ENCODE assay signal across 20 cellular contexts in the genomic region with DNA sequence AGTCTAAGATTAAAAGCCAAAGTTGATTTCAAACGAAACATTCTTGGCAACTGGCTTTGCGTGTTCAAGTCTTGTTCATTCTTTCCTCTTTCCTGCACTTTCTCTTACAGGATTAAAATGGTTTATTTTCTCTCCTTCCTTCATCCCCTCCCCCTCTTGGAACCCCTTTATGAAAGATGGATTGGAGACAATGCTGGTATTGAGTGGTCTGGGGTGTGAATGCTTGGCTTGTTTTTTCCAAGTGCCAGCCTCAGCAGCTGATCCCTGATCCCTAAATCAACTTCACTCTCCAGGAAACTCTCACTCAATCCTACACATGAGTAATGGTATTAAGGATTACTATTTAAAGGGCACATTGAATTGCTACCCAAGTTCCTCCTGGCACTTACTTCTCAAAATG. TPM values are rescaled to one million over a fixed set of nuclear protein-coding genes. Genes with fewer than 3 reads are reported as not detected.
A peak's percentile ranks its signal among the peaks of the same experiment; 100 is the strongest.
DNase-seq lines count a peak whose midpoint lies in the region; ATAC-seq, FAIRE-seq and TF ChIP-seq lines count a peak whose summit lies in the region.
"Had no signal": no experiment of that assay in that cellular context is flagged by ENCODE, and none has a peak within 500 bp of the region (broad histone marks: within the 10 kb centered on the region; RNA-seq: fewer than 3 reads in every experiment).

No MANE protein-coding gene starts in this region.

- no peak for FAIRE-seq in H1 (lab: Jason Lieb, UNC)
- FAIRE-seq: A204.1 had no signal

- no peaks in the 10 kb centered on the region for H3K79me1 ChIP-seq in H1 (ENCODE audit: low read depth, low read length)

- H3K4me3 ChIP-seq in H1 (ENCODE audit: extremely low read depth in 1 of 4, insufficient read depth in 2 of 4, low read depth in 3 of 4, low read length in 4 of 4) (peak overlapping the region in 2 of 4 experiments; percentile 49 to 94; a peak in 2 of 8 replicates), mammary epithelial cell (replicated peaks in 1 of 3; ENCODE audit: insufficient read depth in 1 of 3, low read depth in 2 of 3, low read length in 3 of 3) (no peak overlapping the region)
- H3K4me3 ChIP-seq: BLaER1 treated with 17β-estradiol and CSF1 and Interleukin-3, amounts not matched to agents 10 nM and 100 nM; GM23248 had no signal

- no peaks in the 10 kb centered on the region for H3K9me3 Mint-ChIP-seq in mesothelial cell of epicardium
- H3K9me3 Mint-ChIP-seq in type B pancreatic cell, result no peaks in the 10 kb centered on the region

- in situ Hi-C loops in mammary epithelial cell (cut with MboI; ENCODE audit: low sequenced_read_pairs in 2 of 2), result no loop called here

- H2BK20ac ChIP-seq in H1 (ENCODE audit: low read length), result no peak overlapping the region

- H3K9ac ChIP-seq in H1 (replicated peaks in 1 of 4; ENCODE audit: extremely low read depth in 1 of 4, low read depth in 3 of 4, low read length in 3 of 4), result no peak overlapping the region
- H3K9ac ChIP-seq in mammary epithelial cell (ENCODE audit: insufficient read depth, low read length), result no peak overlapping the region
- H3K9ac ChIP-seq: BLaER1 treated with 17β-estradiol and CSF1 and Interleukin-3, amounts not matched to agents 10 nM and 100 nM; GM23248; KMS-11 had no signal

- 69% methylated on average over 2 of the region's 2 CpGs; no CpG with 5 or more reads in 1 of the 2 experiments for WGBS in H1 (ENCODE audit: extremely low coverage in 1 of 2, insufficient coverage in 1 of 2, insufficient read length in 1 of 2, insufficient replicate concordance in 2 of 2, low coverage in 1 of 2, low lambda C conversion rate in 2 of 2, missing lambda C conversion rate in 1 of 2), 2 experiments
- 52% methylated on average over 2 of the region's 2 CpGs for WGBS in mammary epithelial cell (ENCODE audit: low coverage, missing lambda C conversion rate)

- H2AFZ ChIP-seq in H1 (ENCODE audit: low read length), result peak overlapping the region; percentile 67; the same call in 1 of the 2 replicates
- no peak overlapping the region for H2AFZ ChIP-seq in mammary epithelial cell (ENCODE audit: low read depth, low read length)
- H2AFZ ChIP-seq: GM23248 had no signal

- no peak overlapping the region for H3K23ac ChIP-seq in H1 (ENCODE audit: insufficient read length)

- H3K9me3 ChIP-seq in H1 (ENCODE audit: insufficient read depth in 2 of 2, low read depth in 1 of 2, low read length in 1 of 2), result no peaks in the 10 kb centered on the region
- no peaks in the 10 kb centered on the region for H3K9me3 ChIP-seq in mammary epithelial cell (replicated peaks; ENCODE audit: insufficient read depth, low read length)
- H3K9me3 ChIP-seq: BLaER1 treated with 17β-estradiol and CSF1 and Interleukin-3, amounts not matched to agents 10 nM and 100 nM; left lung; transverse colon had no signal

- H3K4me3 Mint-ChIP-seq in mesothelial cell of epicardium (peak overlapping the region; percentile 48), type B pancreatic cell (peak overlapping the region; percentile 88)
- H3K4me3 Mint-ChIP-seq: activated CD8-positive, alpha-beta T cell treated with anti-CD3 and anti-CD28 coated beads, Interleukin-2, amount 10 ng/mL, durations not matched to agents 7 days and 5 days had no signal

- peaks cover 28% of the 10 kb centered on the region for H3K27me3 Mint-ChIP-seq in mesothelial cell of epicardium (ENCODE audit: low read depth)
- H3K27me3 Mint-ChIP-seq in type B pancreatic cell, result peaks cover 35% of the 10 kb centered on the region

- no peak overlapping the region for H4K8ac ChIP-seq in H1 (ENCODE audit: extremely low read depth, insufficient read depth, low read length)

- dilution Hi-C loops in mammary epithelial cell (cut with HindIII; ENCODE audit: low sequenced_read_pairs), result no loop called here

- no peak overlapping the region for H3K56ac ChIP-seq in H1 (replicated peaks; ENCODE audit: insufficient read length, low read depth, low read length)

- no peak overlapping the region for H4K91ac ChIP-seq in H1 (replicated peaks; ENCODE audit: insufficient read length, low read length)

- H3K36me3 Mint-ChIP-seq in mesothelial cell of epicardium (no peaks in the 10 kb centered on the region), type B pancreatic cell (no peaks in the 10 kb centered on the region)

- H3K79me2 ChIP-seq in H1 (ENCODE audit: control insufficient read depth in 1 of 2, insufficient read depth in 2 of 2, low read length in 2 of 2) (no peaks in the 10 kb centered on the region), mammary epithelial cell (ENCODE audit: insufficient read depth, low read length) (no peaks in the 10 kb centered on the region)

- no peak overlapping the region for H3K4ac ChIP-seq in H1 (replicated peaks; ENCODE audit: insufficient read length, low read depth, low read length)

- no peaks in the 10 kb centered on the region for H3K36me3 ChIP-seq in H1 (ENCODE audit: control insufficient read depth in 2 of 4, insufficient read depth in 4 of 4, low read length in 3 of 4)
- no peaks in the 10 kb centered on the region for H3K36me3 ChIP-seq in mammary epithelial cell (ENCODE audit: insufficient read depth, low read length)
- H3K36me3 ChIP-seq: BLaER1 treated with 17β-estradiol and CSF1 and Interleukin-3, amounts not matched to agents 10 nM and 100 nM; cardiac muscle cell; left lung; transverse colon; WERI-Rb-1 had no signal

- H2BK15ac ChIP-seq in H1 (ENCODE audit: low read length), result no peak overlapping the region

- H2BK120ac ChIP-seq in H1 (replicated peaks; ENCODE audit: low read depth, low read length), result no peak overlapping the region

- peaks cover 40% of the 10 kb centered on the region for H3K4me1 Mint-ChIP-seq in mesothelial cell of epicardium
- H3K4me1 Mint-ChIP-seq in type B pancreatic cell (ENCODE audit: unreplicated experiment), result peaks cover 36% of the 10 kb centered on the region

- H3K18ac ChIP-seq in H1 (ENCODE audit: extremely low read depth, low read length), result no peak overlapping the region

- CTCF ChIA-PET in H1 (lab: Charles Lee; ENCODE audit: partially characterized antibody), result interaction anchor here (1.2 to 1.8 kb wide), 4 partner anchors 9 to 25 kb away, joined by 3 to 7 read pairs (median 6); no protein-coding TSS in a partner anchor
- CTCF ChIA-PET in mammary epithelial cell (lab: Charles Lee; ENCODE audit: low non-redundant PET), result no interaction called here

- no peak for TF ChIP-seq EP300 in H1 (IDR thresholded peaks at IDR 0.05; ENCODE audit: borderline replicate concordance in 1 of 2, low read depth in 2 of 2, low read length in 2 of 2)

- H2BK12ac ChIP-seq in H1 (ENCODE audit: low read depth, low read length), result no peak overlapping the region

- peaks cover 0 to 17% (median 3%) of the 10 kb centered on the region in 4 experiments; a peak in 3 of 7 replicates for H3K27me3 ChIP-seq in H1 (replicated peaks in 1 of 4; ENCODE audit: control insufficient read depth in 3 of 4, extremely low read depth in 1 of 4, insufficient read depth in 3 of 4, low read length in 3 of 4)
- peaks cover 14% of the 10 kb centered on the region for H3K27me3 ChIP-seq in mammary epithelial cell (ENCODE audit: insufficient read depth, low read length)
- H3K27me3 ChIP-seq: transverse colon had no signal

- H3K4me2 ChIP-seq in H1 (ENCODE audit: insufficient read depth in 1 of 2, low read depth in 2 of 2, low read length in 2 of 2) (peak overlapping the region; percentile 63 to 99; a peak in 3 of 4 replicates), mammary epithelial cell (ENCODE audit: insufficient read depth, low read depth, low read length) (no peak overlapping the region)
- H3K4me2 ChIP-seq: BLaER1 treated with 17β-estradiol and CSF1 and Interleukin-3, amounts not matched to agents 10 nM and 100 nM; KMS-11 had no signal

- POLR2A ChIA-PET in H1 (lab: Charles Lee; ENCODE audit: partially characterized antibody), result interaction anchor here (2.0 kb wide), 1 partner anchor 9 kb away, joined by 4 read pairs; no protein-coding TSS in a partner anchor

- peaks cover 9% of the 10 kb centered on the region for H3K23me2 ChIP-seq in H1 (ENCODE audit: low read depth, low read length)

- no peak overlapping the region for H3K14ac ChIP-seq in H1 (ENCODE audit: insufficient read length)

- TF ChIP-seq RAD21 in H1 (IDR thresholded peaks at IDR 0.05 in 1 of 2, conservative IDR thresholded peaks at IDR 0.05 in 1 of 2; ENCODE audit: low read depth in 2 of 2, low read length in 2 of 2), result no peak

- H3K4me1 ChIP-seq in H1 (replicated peaks in 1 of 4; ENCODE audit: control insufficient read depth in 3 of 4, insufficient read depth in 4 of 4, low read length in 3 of 4) (peaks cover 6 to 13% (median 9%) of the 10 kb centered on the region in 4 experiments; a peak in 5 of 7 replicates), mammary epithelial cell (ENCODE audit: insufficient read depth, low read length) (no peaks in the 10 kb centered on the region)
- H3K4me1 ChIP-seq: BLaER1 treated with 17β-estradiol and CSF1 and Interleukin-3, amounts not matched to agents 10 nM and 100 nM; left lung; transverse colon had no signal

- intact Hi-C loops in mammary epithelial cell (cut with micrococcal nuclease), result no loop called here

- no TSS peak for BruUV-seq in mammary epithelial cell (replicated peaks; lab: Mats Ljungman, UMichigan)

- TF ChIP-seq CTCF in H1 (IDR thresholded peaks at IDR 0.05; ENCODE audit: control extremely low read depth in 1 of 3, insufficient read depth in 1 of 3, low read depth in 1 of 3, low read length in 3 of 3), result no peak
- TF ChIP-seq CTCF in mesothelial cell of epicardium (IDR thresholded peaks at IDR 0.05; ENCODE audit: unreplicated experiment), result no peak
- TF ChIP-seq CTCF in type B pancreatic cell (conservative IDR thresholded peaks at IDR 0.05), result no peak
- no peak for TF ChIP-seq CTCF in mammary epithelial cell (conservative IDR thresholded peaks at IDR 0.05 in 1 of 2, IDR thresholded peaks at IDR 0.05 in 1 of 2; ENCODE audit: extremely low read depth in 1 of 2, insufficient read depth in 1 of 2, low read depth in 1 of 2, low read length in 2 of 2)

- no peaks in the 10 kb centered on the region for H4K20me1 ChIP-seq in H1 (replicated peaks in 1 of 2; ENCODE audit: control insufficient read depth in 1 of 2, insufficient read depth in 2 of 2, low read length in 2 of 2)
- H4K20me1 ChIP-seq in mammary epithelial cell (ENCODE audit: insufficient read depth, low read length), result no peaks in the 10 kb centered on the region
- H4K20me1 ChIP-seq: BLaER1 treated with 17β-estradiol and CSF1 and Interleukin-3, amounts not matched to agents 10 nM and 100 nM had no signal

- no peak for ATAC-seq in HG03571 (IDR thresholded peaks at IDR 0.05; ENCODE audit: unreplicated experiment)
- ATAC-seq: activated CD8-positive, alpha-beta T cell treated with anti-CD3 and anti-CD28 coated beads, Interleukin-2, amount 10 ng/mL, durations not matched to agents 7 days and 5 days had no signal

- H4K5ac ChIP-seq in H1 (ENCODE audit: insufficient read length, low read depth, low read length), result no peak overlapping the region

- TF ChIP-seq POLR2A in H1 (IDR thresholded peaks at IDR 0.05; ENCODE audit: control extremely low read depth in 1 of 2, low read depth in 2 of 2, low read length in 2 of 2), result no peak

- peak overlapping the region; percentile 59 for H3K27ac Mint-ChIP-seq in mesothelial cell of epicardium
- H3K27ac Mint-ChIP-seq in type B pancreatic cell, result peak overlapping the region; percentile 39
- H3K27ac Mint-ChIP-seq: activated CD8-positive, alpha-beta T cell treated with anti-CD3 and anti-CD28 coated beads, Interleukin-2, amount 10 ng/mL, durations not matched to agents 7 days and 5 days had no signal

- no peak overlapping the region for H2BK5ac ChIP-seq in H1 (ENCODE audit: low read depth, low read length)

- no peak overlapping the region for H3K27ac ChIP-seq in H1 (ENCODE audit: low read depth, low read length)
- H3K27ac ChIP-seq in mammary epithelial cell (ENCODE audit: insufficient read depth, low read depth, low read length), result no peak overlapping the region
- H3K27ac ChIP-seq: BLaER1 treated with 17β-estradiol and CSF1 and Interleukin-3, amounts not matched to agents 10 nM and 100 nM; cardiac muscle cell; GM23248; HL-60; KMS-11; left lung; WERI-Rb-1 had no signal

- DNase-seq in NCI-H446 (lab: John Stamatoyannopoulos, UW) (peak; percentile 41 to 44), NCI-H446 treated with DMSO at 0.1 percent for 48 hours (lab: John Stamatoyannopoulos, UW) (no peak), H1 (ENCODE audit: low read depth in 1 of 2, low spot score in 2 of 2) (no peak), mesothelial cell of epicardium (ENCODE audit: low spot score in 2 of 2, unreplicated experiment in 2 of 2) (no peak), type B pancreatic cell (ENCODE audit: extremely low spot score, unreplicated experiment) (no peak), mammary epithelial cell (no peak), A172 (ENCODE audit: low spot score) (no peak)
- DNase-seq: activated CD8-positive, alpha-beta T cell treated with anti-CD3 and anti-CD28 coated beads, Interleukin-2, amount 10 ng/mL, durations not matched to agents 7 days and 5 days; DMS 273 treated with DMSO at 0.1 percent for 48 hours; effector memory CD4-positive, alpha-beta T cell; GM23248 had no signal

- no peak overlapping the region for H2AK5ac ChIP-seq in H1 (ENCODE audit: low read depth, low read length)

RNA-seq across cellular contexts. Expression of a gene that starts 0.8 kb away (rescaled TPM):
- 3.8 and 5.7 TPM in 2 replicates for total RNA-seq in H1 (2021; fragmentation: NEBNext Ultra II Directional; extraction: Animal tissue kit (Norgen Biotek cat#: 25700))
- 1.8 and 2.0 TPM in 2 replicates for polyA plus RNA-seq in H1 (2011; rRNA removed)
- polyA plus RNA-seq in H1 (2011; cell fraction: cytosol; rRNA removed), result 3.2 TPM
- polyA plus RNA-seq in H1 (2011; cell fraction: nucleus; rRNA removed), result 4.2 TPM
- polyA plus RNA-seq in H1 (2012, experiment 1 of 2), result 2.8 to 5.8 TPM (median 4.1 TPM) in 4 replicates
- 2.1 TPM for polyA plus RNA-seq in H1 (2012, experiment 2 of 2)
- polyA plus RNA-seq in H1 (2013, experiment 1 of 2), result 2.1 TPM
- polyA plus RNA-seq in H1 (2013, experiment 2 of 2), result 2.4 TPM
- polyA minus RNA-seq in H1 (2011; rRNA and poly(A)+ RNA removed), result 7.3 and 12.3 TPM in 2 replicates
- polyA minus RNA-seq in H1 (2011; cell fraction: cytosol; rRNA and poly(A)+ RNA removed), result 1.2 TPM
- 10.5 TPM for polyA minus RNA-seq in H1 (2011; cell fraction: nucleus; rRNA and poly(A)+ RNA removed)
- 30.1 to 34.6 TPM (median 32.3 TPM) in 3 replicates for total RNA-seq in mesothelial cell of epicardium
- 17.0 and 64.9 TPM in 2 replicates for total RNA-seq in type B pancreatic cell (ENCODE audit: low replicate concordance)
- not detected for total RNA-seq in mammary epithelial cell
- not detected for polyA plus RNA-seq in mammary epithelial cell
- polyA minus RNA-seq in mammary epithelial cell, result not detected
- total RNA-seq in A172 (2014; rRNA removed; shearing (Covaris generic)), result 0.10 and 0.26 TPM in 2 replicates
- total RNA-seq: activated CD8-positive, alpha-beta T cell treated with anti-CD3 and anti-CD28 coated beads, Interleukin-2, amount 10 ng/mL, durations not matched to agents 7 days and 5 days had no signal

Comparison
In these comparisons a context has a peak if more than half of its experiments do, and no peak if none do; other contexts are left out.
1. DNase-seq: peak in NCI-H446 (2 of 2); none in NCI-H446 treated with DMSO at 0.1 percent for 48 hours (single experiment), H1 (0 of 2), mesothelial cell of epicardium (0 of 2), type B pancreatic cell (single experiment), mammary epithelial cell (single experiment) and A172 (single experiment).